Comparison of ENCODE assay signal across 12 cellular contexts in the genomic region with DNA sequence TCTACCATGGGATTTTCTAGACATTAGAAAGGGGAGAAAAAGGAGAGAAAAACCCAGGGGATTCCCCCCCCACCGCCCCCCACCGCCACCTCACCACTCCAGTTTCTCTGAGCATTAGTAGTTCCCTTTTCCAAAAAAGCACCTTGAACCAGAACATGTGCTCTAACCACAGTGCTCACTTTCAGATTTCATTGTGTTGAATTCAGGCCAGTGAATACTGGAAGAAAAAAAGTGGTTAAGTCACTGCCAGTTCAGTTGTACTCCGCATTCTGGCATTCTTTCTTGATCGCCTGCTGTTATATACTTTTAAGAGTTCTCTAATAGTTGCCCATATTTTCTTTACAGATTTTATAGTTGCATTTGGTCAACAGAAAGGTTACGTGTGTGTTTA. TPM values are rescaled to one million over a fixed set of nuclear protein-coding genes. Genes with fewer than 3 reads are reported as not detected.
DNase-seq lines count a peak whose midpoint lies in the region; ATAC-seq, FAIRE-seq and TF ChIP-seq lines count a peak whose summit lies in the region.
"Had no signal": no experiment of that assay in that cellular context is flagged by ENCODE, and none has a peak within 500 bp of the region (broad histone marks: within the 10 kb centered on the region; RNA-seq: fewer than 3 reads in every experiment).

No MANE protein-coding gene starts in this region.

- H3K4me3 Mint-ChIP-seq in memory B cell, result peak overlapping the region; percentile 50
- H3K4me3 Mint-ChIP-seq: dendritic cell treated with granulocyte-macrophage colony-stimulating factor and Interleukin-4, amounts not matched to agents 40 ng/mL and 50 ng/mL, for 4 days had no signal

- peaks cover 33% of the 10 kb centered on the region for H3K4me1 Mint-ChIP-seq in memory B cell

- FAIRE-seq in GM12891 (lab: Jason Lieb, UNC), result no peak

- no peaks in the 10 kb centered on the region for H3K9me3 ChIP-seq in HUES64 (ENCODE audit: insufficient read depth, low read depth, low read length)
- H3K9me3 ChIP-seq: HAP-1 had no signal

- H3K36me3 Mint-ChIP-seq in memory B cell, result peaks cover 2% of the 10 kb centered on the region

- no peaks in the 10 kb centered on the region for H3K27me3 ChIP-seq in HUES64 (ENCODE audit: insufficient read depth, low read length)

- H3K27ac ChIP-seq in HUES64 (ENCODE audit: low read depth, low read length), result peak overlapping the region; percentile 83

- H3K9ac ChIP-seq in HUES64 (ENCODE audit: low read depth, low read length), result peak overlapping the region; percentile 44; the same call in 1 of the 2 replicates

- H3K36me3 ChIP-seq in HUES64 (ENCODE audit: insufficient read depth, low read length), result no peaks in the 10 kb centered on the region
- H3K36me3 ChIP-seq: HAP-1 had no signal

- ATAC-seq in GM18498 (IDR thresholded peaks at IDR 0.05; ENCODE audit: unreplicated experiment) (peak; percentile 82), GM21737 (IDR thresholded peaks at IDR 0.05; ENCODE audit: unreplicated experiment) (peak; percentile 57), memory B cell (ENCODE audit: low read depth) (peak; percentile 83), Right ventricle myocardium superior (ENCODE audit: poor library complexity) (no peak)

- no peak overlapping the region for H3K4me3 ChIP-seq in HUES64 (ENCODE audit: low read length)
- H3K4me3 ChIP-seq: HAP-1 had no signal

- intact Hi-C loops in Right ventricle myocardium superior (cut with DNase I), result no loop called here

- DNase-seq in memory B cell (ENCODE audit: low spot score in 2 of 2) (no peak), NCI-H82 (lab: John Stamatoyannopoulos, UW) (no peak), Kasumi-1 (lab: John Stamatoyannopoulos, UW) (no peak), GM12891 (ENCODE audit: insufficient read length, low spot score) (no peak), Right ventricle myocardium superior (no peak)
- DNase-seq: DMS153, NCI-H1092 had no signal

- no peak for TF ChIP-seq POLR2A in GM12891 (IDR thresholded peaks at IDR 0.05; ENCODE audit: low read depth, low read length)

- H3K27ac Mint-ChIP-seq in memory B cell, result peak overlapping the region; percentile 85

- H3K9me3 Mint-ChIP-seq in memory B cell, result no peaks in the 10 kb centered on the region
- H3K9me3 Mint-ChIP-seq: dendritic cell treated with granulocyte-macrophage colony-stimulating factor and Interleukin-4, amounts not matched to agents 40 ng/mL and 50 ng/mL, for 4 days had no signal

- no peaks in the 10 kb centered on the region for H3K27me3 Mint-ChIP-seq in memory B cell
- H3K27me3 Mint-ChIP-seq: dendritic cell treated with granulocyte-macrophage colony-stimulating factor and Interleukin-4, amounts not matched to agents 40 ng/mL and 50 ng/mL, for 4 days had no signal

- peaks cover 23% of the 10 kb centered on the region for H3K4me1 ChIP-seq in HUES64 (ENCODE audit: insufficient read depth, low read length)

- WGBS in HUES64, result no CpG with 5 or more reads among the region's 5 CpGs

TF ChIP-seq in GM12891, 5 proteins besides CTCF, POLR2A, EP300 and RAD21:
- TF ChIP-seq POU2F2 (IDR thresholded peaks at IDR 0.05; ENCODE audit: low read depth, low read length), result no peak
- TF ChIP-seq TAF1 (IDR thresholded peaks at IDR 0.05; ENCODE audit: low read depth, low read length), result no peak
- TF ChIP-seq SPI1 (IDR thresholded peaks at IDR 0.05; ENCODE audit: low read depth, low read length), result no peak
TF ChIP-seq in GM12891: peak in this region for 0.

RNA-seq across cellular contexts. Expression of gene JADE3, which starts 40.9 kb away (rescaled TPM):
- 13.4 TPM for polyA plus RNA-seq in HUES64 (2013, experiment 1 of 2)
- 11.8 TPM for polyA plus RNA-seq in HUES64 (2013, experiment 2 of 2)
- 0.39 TPM for polyA plus RNA-seq in GM12891 (2012; ENCODE audit: low read depth, missing spikeins)
- 7.8 TPM for total RNA-seq in Right ventricle myocardium superior
